In genomic region chr6:137222376-137222775, GRCh38 we compare ENCODE assay signal across 10 cellular contexts. TPM values are rescaled to one million over a fixed set of nuclear protein-coding genes. Genes with fewer than 3 reads are reported as not detected.
DNase-seq lines count a peak whose midpoint lies in the region; ATAC-seq and TF ChIP-seq lines count a peak whose summit lies in the region.
"Had no signal": no experiment of that assay in that cellular context is flagged by ENCODE, and none has a peak within 500 bp of the region (broad histone marks: within the 10 kb centered on the region; RNA-seq: fewer than 3 reads in every experiment).

No MANE protein-coding gene starts in this region.

- H3K9me3 Mint-ChIP-seq in chondrocyte (ENCODE audit: low read depth) = no peaks in the 10 kb centered on the region
- no peaks in the 10 kb centered on the region for H3K9me3 Mint-ChIP-seq in effector memory CD8-positive, alpha-beta T cell
- H3K9me3 Mint-ChIP-seq: T-helper 1 cell treated with Interleukin-12 subunit alpha and Interleukin-12 subunit beta and Interleukin-4 antibody, amounts not matched to agents 30 μg/mL and 1 μg/mL, for 36 hours had no signal

- H3K27ac ChIP-seq in BLaER1 (peak overlapping the region; percentile 80), neutrophil (peak overlapping the region; percentile 100)

- TF ChIP-seq CTCF in chondrocyte (IDR thresholded peaks at IDR 0.05) (no peak), neutrophil (IDR thresholded peaks at IDR 0.05) (no peak)

- DNase-seq in NCI-H446 treated with DMSO at 0.1 percent for 48 hours (lab: John Stamatoyannopoulos, UW) (peak; percentile 13), chondrocyte (ENCODE audit: low spot score) (no peak), NCI-H2081 (lab: John Stamatoyannopoulos, UW) (no peak), NCI-H774 (lab: John Stamatoyannopoulos, UW) (no peak)
- no peak for DNase-seq in effector memory CD8-positive, alpha-beta T cell
- DNase-seq: activated CD8-positive, alpha-beta memory T cell treated with anti-CD3 and anti-CD28 coated beads, Interleukin-2, amount 50 U/mL, for 4 hours had no signal

- H3K4me3 Mint-ChIP-seq in chondrocyte (ENCODE audit: unreplicated experiment) = no peak overlapping the region
- H3K4me3 Mint-ChIP-seq in effector memory CD8-positive, alpha-beta T cell = no peak overlapping the region
- H3K4me3 Mint-ChIP-seq: T-helper 1 cell treated with Interleukin-12 subunit alpha and Interleukin-12 subunit beta and Interleukin-4 antibody, amounts not matched to agents 30 μg/mL and 1 μg/mL, for 36 hours had no signal

- H3K9ac ChIP-seq in BLaER1 = peak overlapping the region; percentile 46

- no peak for ATAC-seq in effector memory CD8-positive, alpha-beta T cell (replicated peaks)
- no peak for ATAC-seq in HG03039 (IDR thresholded peaks at IDR 0.05; ENCODE audit: unreplicated experiment)

- no peaks in the 10 kb centered on the region for H3K36me3 Mint-ChIP-seq in chondrocyte (ENCODE audit: low read depth)
- peaks cover 14% of the 10 kb centered on the region for H3K36me3 Mint-ChIP-seq in effector memory CD8-positive, alpha-beta T cell (ENCODE audit: insufficient read depth)

- H3K9me3 ChIP-seq in BLaER1 = peaks cover 4% of the 10 kb centered on the region; the same call in 1 of the 2 replicates
- H3K9me3 ChIP-seq in neutrophil = no peaks in the 10 kb centered on the region

- H3K4me2 ChIP-seq in BLaER1 = peak overlapping the region; percentile 79

- H3K4me1 ChIP-seq in BLaER1 (peaks cover 64% of the 10 kb centered on the region), neutrophil (ENCODE audit: control insufficient read depth in 1 of 2, insufficient read depth in 1 of 2, low read depth in 1 of 2, low read length in 1 of 2) (peaks cover 79 to 80% of the 10 kb centered on the region in 2 experiments)

- H3K27me3 ChIP-seq in BLaER1 (no peaks in the 10 kb centered on the region), neutrophil (no peaks in the 10 kb centered on the region)

- H3K36me3 ChIP-seq in BLaER1 (no peaks in the 10 kb centered on the region), neutrophil (peaks cover under 1% of the 10 kb centered on the region)

- peaks cover 12% of the 10 kb centered on the region for H4K20me1 ChIP-seq in BLaER1

- no peaks in the 10 kb centered on the region for H3K27me3 Mint-ChIP-seq in chondrocyte (ENCODE audit: low read depth)
- no peaks in the 10 kb centered on the region for H3K27me3 Mint-ChIP-seq in effector memory CD8-positive, alpha-beta T cell

- H3K4me3 ChIP-seq in BLaER1 = peak overlapping the region; percentile 27; the same call in 1 of the 2 replicates
- H3K4me3 ChIP-seq in neutrophil (ENCODE audit: low read depth in 1 of 2, low read length in 1 of 2) = peak overlapping the region; percentile 35 to 92

- peak overlapping the region; percentile 71 for H3K27ac Mint-ChIP-seq in chondrocyte (ENCODE audit: unreplicated experiment)
- no peak overlapping the region for H3K27ac Mint-ChIP-seq in effector memory CD8-positive, alpha-beta T cell
- H3K27ac Mint-ChIP-seq: T-helper 1 cell treated with Interleukin-12 subunit alpha and Interleukin-12 subunit beta and Interleukin-4 antibody, amounts not matched to agents 30 μg/mL and 1 μg/mL, for 36 hours had no signal

- H3K4me1 Mint-ChIP-seq in chondrocyte (ENCODE audit: low read depth) = peaks cover 40% of the 10 kb centered on the region
- H3K4me1 Mint-ChIP-seq in effector memory CD8-positive, alpha-beta T cell (ENCODE audit: low read depth in 2 of 2) = peaks cover 33 to 51% of the 10 kb centered on the region in 2 donors

RNA-seq across cellular contexts. Expression of gene IFNGR1, which starts 3.2 kb away (rescaled TPM):
- 29.1 to 52.7 TPM (median 51.8 TPM) in 3 replicates for total RNA-seq in chondrocyte

RNA-seq across cellular contexts. Expression of gene IL22RA2, which starts 48.9 kb away (rescaled TPM):
- total RNA-seq in chondrocyte = not detected in 3 replicates
